In the genomic region with DNA sequence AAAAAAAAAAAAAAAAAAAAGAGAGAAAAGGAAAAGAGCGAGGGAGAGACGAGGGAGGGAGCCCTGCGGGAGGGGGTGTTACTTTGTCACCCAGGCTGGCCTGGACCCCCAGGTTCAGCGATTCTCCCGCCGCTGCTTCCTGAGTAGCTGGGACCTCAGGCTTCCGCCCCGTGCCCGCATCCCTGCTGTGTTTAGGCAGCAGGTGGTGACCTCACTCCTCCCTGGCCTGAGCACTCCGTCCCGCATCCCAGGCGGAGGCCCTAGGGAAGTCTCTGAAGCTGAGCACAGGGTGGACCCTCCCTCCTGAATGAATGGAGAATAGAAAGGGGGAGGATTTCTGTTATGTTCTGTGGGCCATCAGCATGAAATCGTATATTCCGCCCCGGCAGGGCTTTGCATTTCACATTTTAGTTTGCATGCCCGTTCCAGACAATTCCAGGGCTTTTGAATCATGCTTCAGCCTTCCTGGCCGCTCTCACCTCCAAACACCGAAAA, we compare ENCODE assay signal across 8 cellular contexts. TPM values are rescaled to one million over a fixed set of nuclear protein-coding genes. Genes with fewer than 3 reads are reported as not detected.
A peak's percentile ranks its signal among the peaks of the same experiment; 100 is the strongest.
DNase-seq lines count a peak whose midpoint lies in the region; ATAC-seq and TF ChIP-seq lines count a peak whose summit lies in the region.
"Not testable (repeated sequence)": the region's sequence is repeated elsewhere in the genome, so short reads cannot be mapped to it uniquely, and the experiment has no call there.

No MANE protein-coding gene starts in this region.

- peaks cover 17% of the 10 kb centered on the region; the same call in 2 of the 3 replicates for H3K4me1 Mint-ChIP-seq in GM23338
- peaks cover 15% of the 10 kb centered on the region for H3K4me1 Mint-ChIP-seq in activated T-helper 2 cell treated with anti-CD3 and anti-CD28 coated beads, Interferon-gamma antibody, Interleukin-2, Interleukin-4, amounts not matched to agents 10 μg/mL and 5 μg/mL and 100 μg/mL, durations not matched to agents 14 hours and 24 hours and 36 hours (ENCODE audit: low read depth)
- H3K4me1 Mint-ChIP-seq in naive thymus-derived CD8-positive, alpha-beta T cell = peaks cover 14 to 53% (median 48%) of the 10 kb centered on the region in 4 donors

- WGBS in hepatocyte (ENCODE audit: low lambda C conversion rate, missing lambda C conversion rate) = 16% methylated on average over 15 of the region's 18 CpGs

- H3K4me3 Mint-ChIP-seq in GM23338 = peak overlapping the region; percentile 82
- H3K4me3 Mint-ChIP-seq in activated T-helper 2 cell treated with anti-CD3 and anti-CD28 coated beads, Interferon-gamma antibody, Interleukin-2, Interleukin-4, amounts not matched to agents 10 μg/mL and 5 μg/mL and 100 μg/mL, durations not matched to agents 14 hours and 24 hours and 36 hours (ENCODE audit: low read depth) = peak overlapping the region; percentile 87
- peak overlapping the region; percentile 86 to 96 (median 92) for H3K4me3 Mint-ChIP-seq in naive thymus-derived CD8-positive, alpha-beta T cell

- H3K36me3 Mint-ChIP-seq in GM23338 (ENCODE audit: low read depth) = not testable (repeated sequence)
- H3K36me3 Mint-ChIP-seq in activated T-helper 2 cell treated with anti-CD3 and anti-CD28 coated beads, Interferon-gamma antibody, Interleukin-2, Interleukin-4, amounts not matched to agents 10 μg/mL and 5 μg/mL and 100 μg/mL, durations not matched to agents 14 hours and 24 hours and 36 hours (ENCODE audit: low read depth) = peaks cover 81% of the 10 kb centered on the region
- peaks cover 0 to 36% (median 34%) of the 10 kb centered on the region in 3 donors for H3K36me3 Mint-ChIP-seq in naive thymus-derived CD8-positive, alpha-beta T cell

- H3K9me3 ChIP-seq in hepatocyte (ENCODE audit: low read depth) = not testable (repeated sequence)

- H3K4me2 ChIP-seq in GM23338 = peak overlapping the region; percentile 90
- peak overlapping the region; percentile 92 for H3K4me2 ChIP-seq in hepatocyte

- H3K9me2 ChIP-seq in GM23338 (ENCODE audit: insufficient read depth); hepatocyte (replicated peaks; ENCODE audit: insufficient read depth): not testable (repeated sequence)

- TF ChIP-seq CTCF in AG09309 (IDR thresholded peaks at IDR 0.05; ENCODE audit: control insufficient read depth, insufficient read depth, low read depth, low read length, missing control alignments); GM23338 (conservative IDR thresholded peaks at IDR 0.05; ENCODE audit: low read depth in 2 of 2); hepatocyte (IDR thresholded peaks at IDR 0.05; ENCODE audit: poor library complexity): not testable (repeated sequence)

- not testable (repeated sequence) for H3K27ac Mint-ChIP-seq in GM23338
- peak overlapping the region; percentile 91 for H3K27ac Mint-ChIP-seq in activated T-helper 2 cell treated with anti-CD3 and anti-CD28 coated beads, Interferon-gamma antibody, Interleukin-2, Interleukin-4, amounts not matched to agents 10 μg/mL and 5 μg/mL and 100 μg/mL, durations not matched to agents 14 hours and 24 hours and 36 hours
- peak overlapping the region; percentile 86 to 94 (median 89) for H3K27ac Mint-ChIP-seq in naive thymus-derived CD8-positive, alpha-beta T cell

- not testable (repeated sequence) for H3K4me1 ChIP-seq in GM23338 (ENCODE audit: insufficient read depth); hepatocyte (ENCODE audit: insufficient read depth)

- H3K79me2 ChIP-seq in GM23338 (replicated peaks; ENCODE audit: insufficient read depth) (peaks cover 26% of the 10 kb centered on the region), hepatocyte (peaks cover 52% of the 10 kb centered on the region)

- not testable (repeated sequence) for H3K9me3 Mint-ChIP-seq in GM23338
- H3K9me3 Mint-ChIP-seq in activated T-helper 2 cell treated with anti-CD3 and anti-CD28 coated beads, Interferon-gamma antibody, Interleukin-2, Interleukin-4, amounts not matched to agents 10 μg/mL and 5 μg/mL and 100 μg/mL, durations not matched to agents 14 hours and 24 hours and 36 hours = peaks cover 43% of the 10 kb centered on the region
- peaks cover 0 to 22% (median 4%) of the 10 kb centered on the region in 9 donors for H3K9me3 Mint-ChIP-seq in naive thymus-derived CD8-positive, alpha-beta T cell

- POLR2A ChIA-PET in naive thymus-derived CD8-positive, alpha-beta T cell (lab: Charles Lee) = interaction anchor here (0.6 kb wide), 1 partner anchor 21 kb away, joined by 6 read pairs; no protein-coding TSS in a partner anchor

- H4K20me1 ChIP-seq in GM23338 (replicated peaks; ENCODE audit: insufficient read depth); hepatocyte (ENCODE audit: insufficient read depth, poor library complexity, severe bottlenecking): not testable (repeated sequence)

- H3K4me3 ChIP-seq in AG09309 (ENCODE audit: control insufficient read depth, low read depth, low read length) (peak overlapping the region; percentile 75), GM23338 (peak overlapping the region; percentile 85), hepatocyte (peak overlapping the region; percentile 80)

- peaks cover 22% of the 10 kb centered on the region for H3K27me3 Mint-ChIP-seq in GM23338 (ENCODE audit: insufficient read depth, low read depth, poor library complexity)
- H3K27me3 Mint-ChIP-seq in activated T-helper 2 cell treated with anti-CD3 and anti-CD28 coated beads, Interferon-gamma antibody, Interleukin-2, Interleukin-4, amounts not matched to agents 10 μg/mL and 5 μg/mL and 100 μg/mL, durations not matched to agents 14 hours and 24 hours and 36 hours (ENCODE audit: low read depth); naive thymus-derived CD8-positive, alpha-beta T cell: not testable (repeated sequence)

- H3K27me3 ChIP-seq in GM23338 (ENCODE audit: insufficient read depth); hepatocyte: not testable (repeated sequence)

- DNase-seq in AG09309 (ENCODE audit: low read depth); activated T-helper 2 cell treated with anti-CD3 and anti-CD28 coated beads, Interferon-gamma antibody, Interleukin-2, Interleukin-4, amounts not matched to agents 10 μg/mL and 5 μg/mL and 100 μg/mL, durations not matched to agents 14 hours and 24 hours and 36 hours (ENCODE audit: low spot score); hepatocyte (ENCODE audit: low spot score); naive thymus-derived CD8-positive, alpha-beta T cell: not testable (repeated sequence)
- DNase-seq in GM23338 (ENCODE audit: low spot score) (peak; percentile 56), RKO (ENCODE audit: low spot score) (peak; percentile 48)
- DNase-seq in effector CD8-positive, alpha-beta T cell (lab: John Stamatoyannopoulos, UW) = peak; percentile 13
- DNase-seq in stimulated activated CD4-positive, alpha-beta T cell treated with anti-CD3 and anti-CD28 coated beads, Interleukin-12 subunit alpha, Interleukin-12 subunit beta, amount 100 ng/mL, for 4 hours = peak; percentile 4

- not testable (repeated sequence) for H3K36me3 ChIP-seq in GM23338 (ENCODE audit: insufficient read depth); hepatocyte (replicated peaks; ENCODE audit: insufficient read depth, low read depth)

- H3K27ac ChIP-seq in GM23338 (ENCODE audit: low read depth) = 0 out of 2 replicates have a peak overlapping the region, but pooled peaks have one; percentile 59
- peak overlapping the region; percentile 61 for H3K27ac ChIP-seq in hepatocyte

- ATAC-seq in GM23338 = peak; percentile 45
- ATAC-seq in naive thymus-derived CD8-positive, alpha-beta T cell = peak; percentile 2 to 24

- not testable (repeated sequence) for H2AFZ ChIP-seq in GM23338
- H2AFZ ChIP-seq in hepatocyte = peak overlapping the region; percentile 60

- intact Hi-C loops in activated T-helper 2 cell treated with anti-CD3 and anti-CD28 coated beads, Interferon-gamma antibody, Interleukin-2, Interleukin-4, amounts not matched to agents 10 μg/mL and 5 μg/mL and 100 μg/mL, durations not matched to agents 14 hours and 24 hours and 36 hours (cut with micrococcal nuclease) = not testable (repeated sequence)

- not testable (repeated sequence) for H3F3A ChIP-seq in GM23338 (replicated peaks; ENCODE audit: low read depth)

RNA-seq across cellular contexts. Expression of gene ZNF808, which starts 7.9 kb away (rescaled TPM):
- total RNA-seq in GM23338 (2014; rRNA removed; shearing (Covaris generic)) = 27.1 and 32.1 TPM in 2 replicates
- polyA plus RNA-seq in GM23338 (2016; fragmentation: Nextera tagmentation; extraction: Ambion mirVana) (7.0 and 10.5 TPM in 2 replicates), hepatocyte (2.2 and 2.7 TPM in 2 replicates)
- 20.7 and 22.6 TPM in 2 replicates for total RNA-seq in activated T-helper 2 cell treated with anti-CD3 and anti-CD28 coated beads, Interferon-gamma antibody, Interleukin-2, Interleukin-4, amounts not matched to agents 10 μg/mL and 5 μg/mL and 100 μg/mL, durations not matched to agents 14 hours and 24 hours and 36 hours
- 15.7 and 25.7 TPM in 2 replicates for total RNA-seq in hepatocyte
- 10 to 100 TPM; 51.6 to 58.3 TPM for total RNA-seq in naive thymus-derived CD8-positive, alpha-beta T cell
- 10 to 100 TPM in 2 of 3 donors, 1 to 10 TPM in 1; 8.0 to 13.2 (median 12.9) TPM for polyA plus RNA-seq in naive thymus-derived CD8-positive, alpha-beta T cell

RNA-seq across cellular contexts. Expression of gene ZNF701, which starts 34.7 kb away (rescaled TPM):
- 24.7 TPM in 2 replicates for total RNA-seq in GM23338 (2014; rRNA removed; shearing (Covaris generic))
- polyA plus RNA-seq in GM23338 (2016; fragmentation: Nextera tagmentation; extraction: Ambion mirVana) (6.7 and 8.5 TPM in 2 replicates), hepatocyte (5.3 and 9.3 TPM in 2 replicates)
- total RNA-seq in activated T-helper 2 cell treated with anti-CD3 and anti-CD28 coated beads, Interferon-gamma antibody, Interleukin-2, Interleukin-4, amounts not matched to agents 10 μg/mL and 5 μg/mL and 100 μg/mL, durations not matched to agents 14 hours and 24 hours and 36 hours = 17.1 and 17.8 TPM in 2 replicates
- total RNA-seq in hepatocyte = 15.2 TPM in 2 replicates
- total RNA-seq in naive thymus-derived CD8-positive, alpha-beta T cell = 10 to 100 TPM; 35.8 to 40.3 TPM
- polyA plus RNA-seq in naive thymus-derived CD8-positive, alpha-beta T cell = 10 to 100 TPM; 13.6 to 14.4 (median 14.1) TPM
